In genomic region chr22:47269689-47270088, GRCh38 we compare ENCODE assay signal across 25 cellular contexts.
"Had no signal": no experiment of that assay in that cellular context is flagged by ENCODE, and none has a peak within 500 bp of the region (broad histone marks: within the 10 kb centered on the region; RNA-seq: fewer than 3 reads in every experiment).

No MANE protein-coding gene starts in this region.

- H3K27ac ChIP-seq: colonic mucosa, esophagus muscularis mucosa, foreskin keratinocyte, gastroesophageal sphincter, heart left ventricle, hepatocyte, left ventricle myocardium inferior, lower lobe of right lung had no signal

- H3K9me3 Mint-ChIP-seq: effector memory CD8-positive, alpha-beta T cell; immature natural killer cell had no signal

- H3K36me3 ChIP-seq: colonic mucosa, esophagus muscularis mucosa, gastroesophageal sphincter, heart left ventricle, left ventricle myocardium inferior, lower lobe of right lung had no signal

- H3K4me1 Mint-ChIP-seq: endodermal cell, immature natural killer cell, mesothelial cell of epicardium had no signal

- DNase-seq: colonic mucosa; cortex of kidney; effector CD8-positive, alpha-beta T cell; effector memory CD8-positive, alpha-beta T cell; endodermal cell; foreskin keratinocyte; heart left ventricle; hypothalamus; immature natural killer cell; islet precursor cell; kidney; kidney glomerular epithelial cell; left ventricle myocardium inferior; lower lobe of right lung; mesenchymal stem cell; mucosa of descending colon had no signal

- FAIRE-seq: endometrium, endothelial cell of umbilical vein, frontal cortex, kidney had no signal

- H3K4me3 ChIP-seq: colonic mucosa, esophagus muscularis mucosa, gastroesophageal sphincter, heart left ventricle, hepatocyte, left ventricle myocardium inferior, lower lobe of right lung, mucosa of descending colon had no signal

- H3K4me1 ChIP-seq: colonic mucosa, esophagus muscularis mucosa, foreskin keratinocyte, gastroesophageal sphincter, heart left ventricle, left ventricle myocardium inferior, lower lobe of right lung had no signal

- ATAC-seq: effector memory CD8-positive, alpha-beta T cell; foreskin keratinocyte; gastroesophageal sphincter; heart left ventricle; left colon; lower lobe of right lung; mucosa of descending colon had no signal

- H3K27me3 ChIP-seq: colonic mucosa, foreskin keratinocyte, hepatocyte had no signal

- H3K36me3 Mint-ChIP-seq: immature natural killer cell had no signal

- H3K9me3 ChIP-seq: colonic mucosa, lower lobe of right lung, mucosa of descending colon had no signal

- H3K27ac Mint-ChIP-seq: dendritic cell treated with granulocyte-macrophage colony-stimulating factor and Interleukin-4, amounts not matched to agents 40 ng/mL and 50 ng/mL, for 4 days; effector memory CD8-positive, alpha-beta T cell; endodermal cell; immature natural killer cell; mesothelial cell of epicardium had no signal

- H3K4me3 Mint-ChIP-seq: dendritic cell treated with granulocyte-macrophage colony-stimulating factor and Interleukin-4, amounts not matched to agents 40 ng/mL and 50 ng/mL, for 4 days; effector memory CD8-positive, alpha-beta T cell; endodermal cell; immature natural killer cell; mesothelial cell of epicardium had no signal

- H3K27me3 Mint-ChIP-seq: dendritic cell treated with granulocyte-macrophage colony-stimulating factor and Interleukin-4, amounts not matched to agents 40 ng/mL and 50 ng/mL, for 4 days had no signal
